20 cellular contexts compared by ENCODE assay signal in genomic region chr10:114819313-114819712, GRCh38. TPM values are rescaled to one million over a fixed set of nuclear protein-coding genes. Genes with fewer than 3 reads are reported as not detected.
A peak's percentile ranks its signal among the peaks of the same experiment; 100 is the strongest.
DNase-seq lines count a peak whose midpoint lies in the region; ATAC-seq, FAIRE-seq and TF ChIP-seq lines count a peak whose summit lies in the region.
"Had no signal": no experiment of that assay in that cellular context is flagged by ENCODE, and none has a peak within 500 bp of the region (broad histone marks: within the 10 kb centered on the region; RNA-seq: fewer than 3 reads in every experiment).

No MANE protein-coding gene starts in this region.

- H2AFZ ChIP-seq in IMR-90 (replicated peaks; ENCODE audit: low read length, poor library complexity) (no peak overlapping the region), PC-9 (no peak overlapping the region)

- H3K9me3 Mint-ChIP-seq in naive thymus-derived CD8-positive, alpha-beta T cell: no peaks in the 10 kb centered on the region
- H3K9me3 Mint-ChIP-seq: CD4-positive, alpha-beta memory T cell; HFFc6 had no signal

- H3K4me2 ChIP-seq in IMR-90 (ENCODE audit: low read depth, low read length) (peak overlapping the region; percentile 54; the same call in 1 of the 2 replicates), PC-9 (peak overlapping the region; percentile 18; the same call in 1 of the 2 replicates)
- H3K4me2 ChIP-seq: BLaER1 treated with 17β-estradiol and CSF1 and Interleukin-3, amounts not matched to agents 10 nM and 100 nM had no signal

- peaks cover 15% of the 10 kb centered on the region for H3K79me2 ChIP-seq in PC-9 (ENCODE audit: low read depth)

- no peaks in the 10 kb centered on the region for H3K27me3 ChIP-seq in IMR-90 (ENCODE audit: control insufficient read depth, insufficient read depth, low read length)
- no peaks in the 10 kb centered on the region for H3K27me3 ChIP-seq in PC-9 (ENCODE audit: insufficient read depth, low read depth)
- H3K27me3 ChIP-seq: BLaER1 treated with 17β-estradiol and CSF1 and Interleukin-3, amounts not matched to agents 10 nM and 100 nM had no signal

- dilution Hi-C loops in IMR-90 (cut with HindIII; ENCODE audit: low sequenced_read_pairs, unreplicated experiment): no loop called here

- H3K4me1 ChIP-seq in IMR-90 (ENCODE audit: control insufficient read depth, insufficient read depth, low read length) (no peaks in the 10 kb centered on the region), PC-9 (replicated peaks; ENCODE audit: insufficient read depth) (peaks cover 23% of the 10 kb centered on the region)

- H3K56ac ChIP-seq in IMR-90 (ENCODE audit: extremely low read depth, insufficient read depth, low read length): no peak overlapping the region

- peaks cover 0 to 10% (median 2%) of the 10 kb centered on the region in 5 donors for H3K27me3 Mint-ChIP-seq in naive thymus-derived CD8-positive, alpha-beta T cell
- H3K27me3 Mint-ChIP-seq: CD4-positive, alpha-beta memory T cell had no signal

- no peaks in the 10 kb centered on the region for H3K9me2 ChIP-seq in PC-9 (ENCODE audit: insufficient read depth)

- H4K20me1 ChIP-seq in IMR-90 (ENCODE audit: insufficient read depth, low read length) (no peaks in the 10 kb centered on the region; the same call in 1 of the 2 replicates), PC-9 (ENCODE audit: insufficient read depth) (no peaks in the 10 kb centered on the region)

- no peak overlapping the region for H3K27ac Mint-ChIP-seq in naive thymus-derived CD8-positive, alpha-beta T cell
- H3K27ac Mint-ChIP-seq: HFFc6 had no signal

- H3K36me3 ChIP-seq in IMR-90 (ENCODE audit: control insufficient read depth, insufficient read depth, low read length) (no peaks in the 10 kb centered on the region), PC-9 (ENCODE audit: low read depth) (no peaks in the 10 kb centered on the region)
- H3K36me3 ChIP-seq: HAP-1 had no signal

- no peak overlapping the region for H3K9ac ChIP-seq in IMR-90 (ENCODE audit: low read depth, low read length)
- H3K9ac ChIP-seq: BLaER1 treated with 17β-estradiol and CSF1 and Interleukin-3, amounts not matched to agents 10 nM and 100 nM had no signal

- H3K18ac ChIP-seq in IMR-90 (ENCODE audit: low read depth, low read length): no peak overlapping the region

- 0 out of 2 replicates have a peak overlapping the region, but pooled peaks have one; percentile 17 for H4K5ac ChIP-seq in IMR-90 (ENCODE audit: low read depth, low read length)

- H2AK9ac ChIP-seq in IMR-90 (replicated peaks; ENCODE audit: low read depth, low read length, poor library complexity): no peak overlapping the region

- H2BK5ac ChIP-seq in IMR-90 (ENCODE audit: low read depth, low read length, poor library complexity, severe bottlenecking): no peak overlapping the region

- no CpG with 5 or more reads among the region's 1 CpG for WGBS in IMR-90 (ENCODE audit: extremely low coverage in 2 of 2, insufficient read length in 1 of 2), 2 experiments

- no peak overlapping the region for H3K4me3 Mint-ChIP-seq in naive thymus-derived CD8-positive, alpha-beta T cell

- no peak overlapping the region for H2BK15ac ChIP-seq in IMR-90 (ENCODE audit: low read depth, low read length)

- TF ChIP-seq POLR2A in IMR-90 (IDR thresholded peaks at IDR 0.05; ENCODE audit: low read depth, low read length): no peak

- CTCF ChIA-PET in IMR-90 (lab: Yijun Ruan, JAX) (no interaction called here), PC-9 (lab: Charles Lee) (no interaction called here)

- H3K27ac ChIP-seq in IMR-90 (ENCODE audit: insufficient read depth, low read length) (no peak overlapping the region), PC-9 (no peak overlapping the region)
- H3K27ac ChIP-seq: BLaER1 treated with 17β-estradiol and CSF1 and Interleukin-3, amounts not matched to agents 10 nM and 100 nM had no signal

- H3K14ac ChIP-seq in IMR-90 (replicated peaks; ENCODE audit: low read depth, low read length): no peak overlapping the region

- ATAC-seq in IMR-90 (ENCODE audit: low read depth): no peak
- no peak for ATAC-seq in HG02852 (IDR thresholded peaks at IDR 0.05; ENCODE audit: unreplicated experiment)
- ATAC-seq in naive thymus-derived CD8-positive, alpha-beta T cell: no peak

- no peak for TF ChIP-seq RAD21 in IMR-90 (IDR thresholded peaks at IDR 0.05; ENCODE audit: low read length)

- H3K9me3 ChIP-seq in IMR-90 (ENCODE audit: control insufficient read depth, insufficient read depth, low read length): no peaks in the 10 kb centered on the region
- no peaks in the 10 kb centered on the region for H3K9me3 ChIP-seq in PC-9 (ENCODE audit: insufficient read depth, low read depth)
- H3K9me3 ChIP-seq: BLaER1 treated with 17β-estradiol and CSF1 and Interleukin-3, amounts not matched to agents 10 nM and 100 nM; HAP-1 had no signal

- H2BK120ac ChIP-seq in IMR-90 (ENCODE audit: low read depth, low read length): no peak overlapping the region

- DNase-seq in IMR-90 (no peak), PC-9 (peak in 1 of 2 experiments; percentile 61), epithelial cell of esophagus (ENCODE audit: low read depth) (peak; percentile 10), C1 segment of cervical spinal cord (lab: John Stamatoyannopoulos, UW) (no peak), D721Med (ENCODE audit: insufficient read length, low spot score) (no peak)
- no peak for DNase-seq in naive thymus-derived CD8-positive, alpha-beta T cell
- DNase-seq: 8988T; ACHN; CD4-positive, alpha-beta memory T cell; DMS153; DMS79 treated with DMSO at 0.1 percent for 48 hours; EL; HFFc6 had no signal

- intact Hi-C loops in IMR-90 (cut with micrococcal nuclease): no loop called here
- intact Hi-C loops in PC-9 (cut with micrococcal nuclease; ENCODE audit: unreplicated experiment): no loop called here

- peaks cover 2% of the 10 kb centered on the region; the same call in 1 of the 2 replicates for H3K9me1 ChIP-seq in IMR-90 (ENCODE audit: insufficient read depth, low read length)

- H4K8ac ChIP-seq in IMR-90 (ENCODE audit: low read depth in 2 of 2, low read length in 2 of 2): no peak overlapping the region

- no peak overlapping the region for H3K4ac ChIP-seq in IMR-90 (ENCODE audit: low read depth, low read length)

- H3K23ac ChIP-seq in IMR-90 (ENCODE audit: low read depth, low read length): no peak overlapping the region

- no peak for TF ChIP-seq CTCF in IMR-90 (conservative IDR thresholded peaks at IDR 0.05; ENCODE audit: low read depth, low read length)
- TF ChIP-seq CTCF in PC-9 (conservative IDR thresholded peaks at IDR 0.05): no peak
- TF ChIP-seq CTCF in epithelial cell of esophagus (IDR thresholded peaks at IDR 0.05; ENCODE audit: insufficient read depth, low read depth, low read length, missing control alignments): no peak
- no peak for TF ChIP-seq CTCF in D721Med (IDR thresholded peaks at IDR 0.05; ENCODE audit: insufficient read depth, missing control alignments)

- BruUV-seq in IMR-90 (replicated peaks; lab: Mats Ljungman, UMichigan): no TSS peak
- BruUV-seq in PC-9 (replicated peaks; lab: Mats Ljungman, UMichigan): no TSS peak

- H4K91ac ChIP-seq in IMR-90 (ENCODE audit: insufficient read depth, low read depth, low read length): no peak overlapping the region

- FAIRE-seq in A204.1 (lab: Jason Lieb, UNC) (peak; percentile 41), D721Med (lab: Jason Lieb, UNC) (no peak)
- FAIRE-seq: G401.6, GM12891, H1 had no signal

- H3F3A ChIP-seq in PC-9 (ENCODE audit: insufficient read depth, low read depth): peaks cover 9% of the 10 kb centered on the region

- no peak overlapping the region for H2BK20ac ChIP-seq in IMR-90 (ENCODE audit: low read depth, low read length)

- H3K79me1 ChIP-seq in IMR-90 (ENCODE audit: low read depth in 1 of 2, low read length in 2 of 2): peaks cover 3 to 6% of the 10 kb centered on the region in 2 experiments; a peak in 2 of 4 replicates

- in situ Hi-C loops in IMR-90 (cut with MboI; ENCODE audit: low sequenced_read_pairs): no loop called here

- H2AK5ac ChIP-seq in IMR-90 (ENCODE audit: low read depth, low read length): no peak overlapping the region

- H3K4me3 ChIP-seq in IMR-90 (ENCODE audit: insufficient read depth, low read depth, low read length) (no peak overlapping the region), PC-9 (no peak overlapping the region), epithelial cell of esophagus (ENCODE audit: low read length) (no peak overlapping the region)
- H3K4me3 ChIP-seq: BLaER1 treated with 17β-estradiol and CSF1 and Interleukin-3, amounts not matched to agents 10 nM and 100 nM; HAP-1 had no signal

- peaks cover 3 to 18% (median 17%) of the 10 kb centered on the region in 4 donors for H3K4me1 Mint-ChIP-seq in naive thymus-derived CD8-positive, alpha-beta T cell

- POLR2A ChIA-PET in IMR-90 (lab: Charles Lee; ENCODE audit: unreplicated experiment) (no interaction called here), PC-9 (lab: Charles Lee; ENCODE audit: unreplicated experiment) (no interaction called here)
- POLR2A ChIA-PET in naive thymus-derived CD8-positive, alpha-beta T cell (lab: Charles Lee): no interaction called here

- H3K36me3 Mint-ChIP-seq in naive thymus-derived CD8-positive, alpha-beta T cell: no peaks in the 10 kb centered on the region

TF ChIP-seq in IMR-90, 13 proteins besides CTCF, POLR2A, EP300 and RAD21 (continues in another document):
- no peak for TF ChIP-seq FOS (IDR thresholded peaks at IDR 0.05; ENCODE audit: low read depth, low read length)
- TF ChIP-seq MAZ (IDR thresholded peaks at IDR 0.05; ENCODE audit: borderline replicate concordance, low read depth, low read length): no peak
- TF ChIP-seq BHLHE40 (IDR thresholded peaks at IDR 0.05; ENCODE audit: low read depth, low read length): no peak
- TF ChIP-seq ELK1 (IDR thresholded peaks at IDR 0.05; ENCODE audit: borderline replicate concordance, low read depth, low read length): no peak

RNA-seq across cellular contexts. Expression of gene FHIP2A, which starts 2.3 kb away (rescaled TPM):
- total RNA-seq in IMR-90 (2012; rRNA removed) (16.5 and 21.7 TPM in 2 replicates), PC-9 (2021) (16.0 and 18.3 TPM in 2 replicates)
- polyA plus RNA-seq in IMR-90 (2012; rRNA removed): 8.9 and 10.7 TPM in 2 replicates
- 2.5 and 7.1 TPM in 2 replicates for polyA plus RNA-seq in IMR-90 (2012; cell fraction: cytosol; rRNA removed)
- polyA plus RNA-seq in IMR-90 (2012; cell fraction: nucleus; rRNA removed; ENCODE audit: low replicate concordance): 39.6 and 46.5 TPM in 2 replicates
- total RNA-seq in naive thymus-derived CD8-positive, alpha-beta T cell: 10 to 100 TPM; 24.8 to 25.1 TPM
- 1 to 10 TPM; 4.9 to 7.6 (median 6.5) TPM for polyA plus RNA-seq in naive thymus-derived CD8-positive, alpha-beta T cell
